ENCODE assay signal across 9 cellular contexts in the genomic region with DNA sequence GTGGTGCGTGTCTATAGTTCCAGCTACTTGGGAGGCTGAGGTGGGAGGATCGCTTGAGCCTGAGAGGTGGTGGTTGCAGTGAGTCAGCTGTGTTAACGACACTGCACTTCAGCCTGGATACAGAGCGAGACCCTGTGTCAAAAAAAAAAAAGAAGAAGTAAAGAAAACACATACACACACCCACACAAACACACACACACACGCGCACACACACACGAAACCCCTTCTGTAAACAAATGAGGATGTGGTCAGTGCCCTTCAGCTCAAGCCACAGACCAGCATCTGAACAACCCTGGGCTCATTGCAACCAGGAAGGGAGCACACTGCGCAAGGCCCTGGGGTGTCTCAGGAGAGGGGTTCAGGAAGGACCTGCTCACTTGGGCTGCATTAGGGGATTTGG. TPM values are rescaled to one million over a fixed set of nuclear protein-coding genes. Genes with fewer than 3 reads are reported as not detected.
DNase-seq lines count a peak whose midpoint lies in the region; ATAC-seq, FAIRE-seq and TF ChIP-seq lines count a peak whose summit lies in the region.
"Had no signal": no experiment of that assay in that cellular context is flagged by ENCODE, and none has a peak within 500 bp of the region (broad histone marks: within the 10 kb centered on the region; RNA-seq: fewer than 3 reads in every experiment).

No MANE protein-coding gene starts in this region.

- H3K36me3 ChIP-seq in left ventricle myocardium inferior, result no peaks in the 10 kb centered on the region
- no peaks in the 10 kb centered on the region for H3K36me3 ChIP-seq in hepatocyte (replicated peaks; ENCODE audit: insufficient read depth, low read depth)

- ATAC-seq in GM21423 (IDR thresholded peaks at IDR 0.05; ENCODE audit: unreplicated experiment) (peak; percentile 75), HG03469 (IDR thresholded peaks at IDR 0.05; ENCODE audit: unreplicated experiment) (peak; percentile 65)

- WGBS in hepatocyte (ENCODE audit: low lambda C conversion rate, missing lambda C conversion rate), result 69% methylated on average over 8 of the region's 8 CpGs

- DNase-seq in GM12892 (ENCODE audit: insufficient read length) (no peak), left ventricle myocardium inferior (no peak), hepatic stellate cell (ENCODE audit: low spot score) (no peak), hepatocyte (ENCODE audit: low spot score) (no peak), T-helper 9 cell (no peak), DMS153 treated with DMSO at 0.1 percent for 48 hours (lab: John Stamatoyannopoulos, UW; ENCODE audit: unreplicated experiment) (no peak)

- no peak overlapping the region for H2AFZ ChIP-seq in hepatocyte

- peak overlapping the region; percentile 68 for H3K27ac ChIP-seq in left ventricle myocardium inferior (replicated peaks)
- H3K27ac ChIP-seq in hepatocyte, result no peak overlapping the region

- H3K4me3 ChIP-seq in left ventricle myocardium inferior, result peak overlapping the region; percentile 35
- H3K4me3 ChIP-seq in hepatocyte, result no peak overlapping the region

- intact Hi-C loops in left ventricle myocardium inferior (cut with micrococcal nuclease), result no loop called here

- H3K9me2 ChIP-seq in hepatocyte (replicated peaks; ENCODE audit: insufficient read depth), result no peaks in the 10 kb centered on the region

- no peak overlapping the region for H3K4me2 ChIP-seq in hepatocyte

- peaks cover 12% of the 10 kb centered on the region for H3K27me3 ChIP-seq in left ventricle myocardium inferior (ENCODE audit: low read depth)
- H3K27me3 ChIP-seq in hepatocyte, result peaks cover 3% of the 10 kb centered on the region

- no peaks in the 10 kb centered on the region for H4K20me1 ChIP-seq in hepatocyte (ENCODE audit: insufficient read depth, poor library complexity, severe bottlenecking)

- FAIRE-seq in GM12892 (lab: Jason Lieb, UNC), result peak; percentile 76
- FAIRE-seq: colon had no signal

- TF ChIP-seq CTCF in left ventricle myocardium inferior (IDR thresholded peaks at IDR 0.05; ENCODE audit: borderline replicate concordance) (no peak), hepatocyte (IDR thresholded peaks at IDR 0.05; ENCODE audit: poor library complexity) (no peak)

- H3K4me1 ChIP-seq in left ventricle myocardium inferior, result peaks cover 95% of the 10 kb centered on the region
- no peaks in the 10 kb centered on the region for H3K4me1 ChIP-seq in hepatocyte (ENCODE audit: insufficient read depth)

- no peaks in the 10 kb centered on the region for H3K9me3 ChIP-seq in left ventricle myocardium inferior (replicated peaks)
- H3K9me3 ChIP-seq in hepatocyte (ENCODE audit: low read depth), result no peaks in the 10 kb centered on the region

- TF ChIP-seq POLR2A in GM12892 (IDR thresholded peaks at IDR 0.05; ENCODE audit: low read depth, low read length), result no peak

- no peaks in the 10 kb centered on the region for H3K79me2 ChIP-seq in hepatocyte

RNA-seq across cellular contexts. Expression of gene KCNF1, which starts 47.9 kb away (rescaled TPM):
- polyA plus RNA-seq in GM12892 (2012; ENCODE audit: missing spikeins), result not detected
- total RNA-seq in left ventricle myocardium inferior (0.30 TPM), hepatocyte (0.28 and 0.67 TPM in 2 replicates)
- polyA plus RNA-seq in hepatocyte, result 0.87 and 2.5 TPM in 2 replicates

RNA-seq across cellular contexts. Expression of gene PDIA6, which starts 51.3 kb away (rescaled TPM):
- 183 TPM for polyA plus RNA-seq in GM12892 (2012; ENCODE audit: missing spikeins)
- 107 TPM for total RNA-seq in left ventricle myocardium inferior
- total RNA-seq in hepatocyte, result 507 and 515 TPM in 2 replicates
- 715 and 766 TPM in 2 replicates for polyA plus RNA-seq in hepatocyte
